Comparison of ENCODE assay signal across 1 cellular context in the genomic region with DNA sequence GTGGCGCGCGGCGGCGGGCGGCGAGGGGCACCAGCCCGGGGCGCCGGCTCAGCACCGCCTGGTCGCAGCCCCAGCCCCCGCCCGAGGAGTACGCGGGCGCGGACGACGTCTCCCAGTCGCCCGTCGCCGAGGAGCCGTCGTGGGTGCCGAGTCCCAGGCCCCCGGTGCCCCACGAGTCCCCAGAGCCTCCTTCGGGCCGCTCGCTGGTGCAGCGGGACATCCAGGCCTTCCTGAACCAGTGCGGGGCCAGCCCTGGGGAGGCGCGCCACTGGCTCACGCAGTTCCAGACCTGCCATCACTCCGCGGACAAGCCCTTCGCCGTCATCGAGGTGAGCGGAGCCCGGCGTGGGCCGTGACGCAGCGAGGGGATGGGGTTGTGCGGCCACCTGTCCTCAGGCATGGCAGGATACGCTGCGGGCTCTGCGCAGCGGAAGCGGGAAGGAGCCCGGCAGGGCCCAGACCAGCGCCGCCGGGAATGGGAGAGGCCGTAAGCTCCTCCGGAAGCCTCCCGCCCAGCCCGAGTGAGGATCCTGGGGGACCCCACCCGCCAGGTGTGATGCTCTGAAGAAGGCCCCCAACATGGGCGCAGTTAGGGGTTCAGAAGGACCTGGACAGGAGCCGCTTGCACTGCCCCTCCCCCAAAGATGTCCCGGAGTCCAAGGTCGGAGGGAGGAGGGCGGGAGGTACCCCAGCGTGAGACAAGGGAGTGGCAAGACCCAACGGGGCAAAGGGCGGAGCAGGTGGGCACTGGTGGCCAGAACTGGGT.
TF ChIP-seq lines count a peak whose summit lies in the region.

No MANE protein-coding gene starts in this region.

TF ChIP-seq in HepG2, 621 proteins besides CTCF, POLR2A, EP300 and RAD21 (continued from another document):
- TF ChIP-seq, protein P1, sequence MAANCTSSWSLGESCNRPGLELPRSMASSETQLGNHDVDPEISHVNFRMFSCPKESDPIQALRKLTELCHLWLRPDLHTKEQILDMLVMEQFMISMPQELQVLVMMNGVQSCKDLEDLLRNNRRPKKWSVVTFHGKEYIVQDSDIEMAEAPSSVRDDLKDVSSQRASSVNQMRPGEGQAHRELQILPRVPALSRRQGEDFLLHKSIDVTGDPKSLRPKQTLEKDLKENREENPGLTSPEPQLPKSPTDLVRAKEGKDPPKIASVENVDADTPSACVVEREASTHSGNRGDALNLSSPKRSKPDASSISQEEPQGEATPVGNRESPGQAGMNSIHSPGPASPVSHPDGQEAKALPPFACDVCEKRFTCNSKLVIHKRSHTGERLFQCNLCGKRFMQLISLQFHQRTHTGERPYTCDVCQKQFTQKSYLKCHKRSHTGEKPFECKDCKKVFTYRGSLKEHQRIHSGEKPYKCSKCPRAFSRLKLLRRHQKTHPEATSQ (CRISPR knock-in tag; IDR thresholded peaks at IDR 0.05; ENCODE audit: borderline replicate concordance) = no peak
TF ChIP-seq in HepG2: peak in this region for 162.
